Comparison of ENCODE assay signal across 1 cellular context in the genomic region with DNA sequence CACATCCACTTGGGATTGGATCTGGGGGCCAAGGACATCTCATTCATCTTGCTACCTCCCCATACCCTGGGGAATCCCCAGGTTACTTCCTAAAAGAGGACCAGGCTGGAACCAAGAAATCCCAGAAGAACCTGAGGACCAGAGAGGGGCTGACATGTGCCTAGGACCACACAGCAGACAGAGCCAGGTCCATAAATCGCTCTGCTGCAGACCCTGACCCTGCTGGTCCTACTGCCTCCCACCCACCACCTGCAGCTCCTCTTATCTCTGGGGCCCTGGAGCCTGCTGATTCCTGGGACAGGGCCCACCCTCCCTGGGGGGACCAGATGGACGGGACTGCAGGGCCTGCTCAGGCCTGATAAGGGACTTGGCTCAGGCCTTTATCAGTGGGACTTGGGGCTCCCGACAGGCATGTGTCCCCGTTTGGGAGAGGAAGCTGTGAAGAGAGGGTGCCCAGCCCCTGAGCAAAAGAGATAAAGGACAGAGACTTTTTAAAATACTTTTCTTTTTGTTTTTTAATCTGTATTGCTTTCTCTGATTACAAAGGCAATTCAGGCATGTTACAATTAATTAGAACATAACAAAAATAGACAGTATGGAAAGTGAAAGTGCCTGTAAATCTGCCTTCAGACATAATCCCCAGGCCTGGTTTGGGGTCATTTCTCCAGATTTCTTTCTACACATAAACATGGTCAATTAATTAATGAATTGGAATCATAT.
TF ChIP-seq lines count a peak whose summit lies in the region.

No MANE protein-coding gene starts in this region.

TF ChIP-seq in K562, 482 proteins besides CTCF, POLR2A, EP300 and RAD21 (continued from another document and continues in another):
- TF ChIP-seq, protein P1, sequence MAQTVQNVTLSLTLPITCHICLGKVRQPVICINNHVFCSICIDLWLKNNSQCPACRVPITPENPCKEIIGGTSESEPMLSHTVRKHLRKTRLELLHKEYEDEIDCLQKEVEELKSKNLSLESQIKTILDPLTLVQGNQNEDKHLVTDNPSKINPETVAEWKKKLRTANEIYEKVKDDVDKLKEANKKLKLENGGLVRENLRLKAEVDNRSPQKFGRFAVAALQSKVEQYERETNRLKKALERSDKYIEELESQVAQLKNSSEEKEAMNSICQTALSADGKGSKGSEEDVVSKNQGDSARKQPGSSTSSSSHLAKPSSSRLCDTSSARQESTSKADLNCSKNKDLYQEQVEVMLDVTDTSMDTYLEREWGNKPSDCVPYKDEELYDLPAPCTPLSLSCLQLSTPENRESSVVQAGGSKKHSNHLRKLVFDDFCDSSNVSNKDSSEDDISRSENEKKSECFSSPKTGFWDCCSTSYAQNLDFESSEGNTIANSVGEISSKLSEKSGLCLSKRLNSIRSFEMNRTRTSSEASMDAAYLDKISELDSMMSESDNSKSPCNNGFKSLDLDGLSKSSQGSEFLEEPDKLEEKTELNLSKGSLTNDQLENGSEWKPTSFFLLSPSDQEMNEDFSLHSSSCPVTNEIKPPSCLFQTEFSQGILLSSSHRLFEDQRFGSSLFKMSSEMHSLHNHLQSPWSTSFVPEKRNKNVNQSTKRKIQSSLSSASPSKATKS (CRISPR knock-in tag; IDR thresholded peaks at IDR 0.05) = peak; percentile 73; the same call in 1 of the 2 replicates
- TF ChIP-seq, protein P2, sequence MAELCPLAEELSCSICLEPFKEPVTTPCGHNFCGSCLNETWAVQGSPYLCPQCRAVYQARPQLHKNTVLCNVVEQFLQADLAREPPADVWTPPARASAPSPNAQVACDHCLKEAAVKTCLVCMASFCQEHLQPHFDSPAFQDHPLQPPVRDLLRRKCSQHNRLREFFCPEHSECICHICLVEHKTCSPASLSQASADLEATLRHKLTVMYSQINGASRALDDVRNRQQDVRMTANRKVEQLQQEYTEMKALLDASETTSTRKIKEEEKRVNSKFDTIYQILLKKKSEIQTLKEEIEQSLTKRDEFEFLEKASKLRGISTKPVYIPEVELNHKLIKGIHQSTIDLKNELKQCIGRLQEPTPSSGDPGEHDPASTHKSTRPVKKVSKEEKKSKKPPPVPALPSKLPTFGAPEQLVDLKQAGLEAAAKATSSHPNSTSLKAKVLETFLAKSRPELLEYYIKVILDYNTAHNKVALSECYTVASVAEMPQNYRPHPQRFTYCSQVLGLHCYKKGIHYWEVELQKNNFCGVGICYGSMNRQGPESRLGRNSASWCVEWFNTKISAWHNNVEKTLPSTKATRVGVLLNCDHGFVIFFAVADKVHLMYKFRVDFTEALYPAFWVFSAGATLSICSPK (IDR thresholded peaks at IDR 0.05; ENCODE audit: borderline replicate concordance) = no peak
- TF ChIP-seq CBFA2T3 (IDR thresholded peaks at IDR 0.05) = peak; percentile 100
- TF ChIP-seq ZNF75A (CRISPR knock-in tag; IDR thresholded peaks at IDR 0.05) = peak; percentile 86
- no peak for TF ChIP-seq FOXJ3 (CRISPR knock-in tag; IDR thresholded peaks at IDR 0.05)
- no peak for TF ChIP-seq SMARCB1 (IDR thresholded peaks at IDR 0.05; ENCODE audit: insufficient read length, low read depth)
- peak; percentile 73; the same call in 1 of the 2 replicates for TF ChIP-seq ZNF586 (CRISPR knock-in tag; conservative IDR thresholded peaks at IDR 0.05)
- peak; percentile 98 for TF ChIP-seq NBN (IDR thresholded peaks at IDR 0.05; ENCODE audit: low read depth)
- TF ChIP-seq BRF1 (IDR thresholded peaks at IDR 0.05; ENCODE audit: borderline replicate concordance, extremely low read depth, insufficient read length) = no peak
- no peak for TF ChIP-seq HNRNPL (IDR thresholded peaks at IDR 0.05; ENCODE audit: low read depth, low read length)
- TF ChIP-seq HNRNPUL1 (IDR thresholded peaks at IDR 0.05; ENCODE audit: low read length) = no peak
- TF ChIP-seq RUNX1 (IDR thresholded peaks at IDR 0.05; ENCODE audit: low read depth) = peak; percentile 100
- TF ChIP-seq ETV5 (CRISPR knock-in tag; IDR thresholded peaks at IDR 0.05; ENCODE audit: low read depth) = peak; percentile 95
- peak; percentile 100 for TF ChIP-seq NFIC (IDR thresholded peaks at IDR 0.05)
- TF ChIP-seq ZNF24 (IDR thresholded peaks at IDR 0.05) = peak; percentile 95
- TF ChIP-seq SMC3 (conservative IDR thresholded peaks at IDR 0.05; ENCODE audit: insufficient read depth, low read depth, low read length) = peak; percentile 43; the same call in 1 of the 2 replicates
- TF ChIP-seq RB1 (IDR thresholded peaks at IDR 0.05; ENCODE audit: low read depth) = peak; percentile 94
- peak; percentile 98 for TF ChIP-seq ZBED1 (IDR thresholded peaks at IDR 0.05)
- TF ChIP-seq PHF20 (IDR thresholded peaks at IDR 0.05; ENCODE audit: partially characterized antibody) = peak; percentile 69
- TF ChIP-seq MTA1 (IDR thresholded peaks at IDR 0.05; ENCODE audit: borderline replicate concordance) = peak; percentile 96
- TF ChIP-seq ZNF77 (CRISPR knock-in tag; IDR thresholded peaks at IDR 0.05) = no peak
- peak; percentile 78 for TF ChIP-seq ZNF707 (CRISPR knock-in tag; conservative IDR thresholded peaks at IDR 0.05)
- TF ChIP-seq, protein P3, sequence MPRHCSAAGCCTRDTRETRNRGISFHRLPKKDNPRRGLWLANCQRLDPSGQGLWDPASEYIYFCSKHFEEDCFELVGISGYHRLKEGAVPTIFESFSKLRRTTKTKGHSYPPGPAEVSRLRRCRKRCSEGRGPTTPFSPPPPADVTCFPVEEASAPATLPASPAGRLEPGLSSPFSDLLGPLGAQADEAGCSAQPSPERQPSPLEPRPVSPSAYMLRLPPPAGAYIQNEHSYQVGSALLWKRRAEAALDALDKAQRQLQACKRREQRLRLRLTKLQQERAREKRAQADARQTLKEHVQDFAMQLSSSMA (CRISPR knock-in tag; IDR thresholded peaks at IDR 0.05) = peak; percentile 43; the same call in 1 of the 2 replicates
- peak; percentile 98 to 100 for TF ChIP-seq ARNT (IDR thresholded peaks at IDR 0.05)
- TF ChIP-seq, protein P4, sequence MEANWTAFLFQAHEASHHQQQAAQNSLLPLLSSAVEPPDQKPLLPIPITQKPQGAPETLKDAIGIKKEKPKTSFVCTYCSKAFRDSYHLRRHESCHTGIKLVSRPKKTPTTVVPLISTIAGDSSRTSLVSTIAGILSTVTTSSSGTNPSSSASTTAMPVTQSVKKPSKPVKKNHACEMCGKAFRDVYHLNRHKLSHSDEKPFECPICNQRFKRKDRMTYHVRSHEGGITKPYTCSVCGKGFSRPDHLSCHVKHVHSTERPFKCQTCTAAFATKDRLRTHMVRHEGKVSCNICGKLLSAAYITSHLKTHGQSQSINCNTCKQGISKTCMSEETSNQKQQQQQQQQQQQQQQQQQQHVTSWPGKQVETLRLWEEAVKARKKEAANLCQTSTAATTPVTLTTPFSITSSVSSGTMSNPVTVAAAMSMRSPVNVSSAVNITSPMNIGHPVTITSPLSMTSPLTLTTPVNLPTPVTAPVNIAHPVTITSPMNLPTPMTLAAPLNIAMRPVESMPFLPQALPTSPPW (CRISPR knock-in tag; IDR thresholded peaks at IDR 0.05) = peak; percentile 99
- TF ChIP-seq, protein P5, sequence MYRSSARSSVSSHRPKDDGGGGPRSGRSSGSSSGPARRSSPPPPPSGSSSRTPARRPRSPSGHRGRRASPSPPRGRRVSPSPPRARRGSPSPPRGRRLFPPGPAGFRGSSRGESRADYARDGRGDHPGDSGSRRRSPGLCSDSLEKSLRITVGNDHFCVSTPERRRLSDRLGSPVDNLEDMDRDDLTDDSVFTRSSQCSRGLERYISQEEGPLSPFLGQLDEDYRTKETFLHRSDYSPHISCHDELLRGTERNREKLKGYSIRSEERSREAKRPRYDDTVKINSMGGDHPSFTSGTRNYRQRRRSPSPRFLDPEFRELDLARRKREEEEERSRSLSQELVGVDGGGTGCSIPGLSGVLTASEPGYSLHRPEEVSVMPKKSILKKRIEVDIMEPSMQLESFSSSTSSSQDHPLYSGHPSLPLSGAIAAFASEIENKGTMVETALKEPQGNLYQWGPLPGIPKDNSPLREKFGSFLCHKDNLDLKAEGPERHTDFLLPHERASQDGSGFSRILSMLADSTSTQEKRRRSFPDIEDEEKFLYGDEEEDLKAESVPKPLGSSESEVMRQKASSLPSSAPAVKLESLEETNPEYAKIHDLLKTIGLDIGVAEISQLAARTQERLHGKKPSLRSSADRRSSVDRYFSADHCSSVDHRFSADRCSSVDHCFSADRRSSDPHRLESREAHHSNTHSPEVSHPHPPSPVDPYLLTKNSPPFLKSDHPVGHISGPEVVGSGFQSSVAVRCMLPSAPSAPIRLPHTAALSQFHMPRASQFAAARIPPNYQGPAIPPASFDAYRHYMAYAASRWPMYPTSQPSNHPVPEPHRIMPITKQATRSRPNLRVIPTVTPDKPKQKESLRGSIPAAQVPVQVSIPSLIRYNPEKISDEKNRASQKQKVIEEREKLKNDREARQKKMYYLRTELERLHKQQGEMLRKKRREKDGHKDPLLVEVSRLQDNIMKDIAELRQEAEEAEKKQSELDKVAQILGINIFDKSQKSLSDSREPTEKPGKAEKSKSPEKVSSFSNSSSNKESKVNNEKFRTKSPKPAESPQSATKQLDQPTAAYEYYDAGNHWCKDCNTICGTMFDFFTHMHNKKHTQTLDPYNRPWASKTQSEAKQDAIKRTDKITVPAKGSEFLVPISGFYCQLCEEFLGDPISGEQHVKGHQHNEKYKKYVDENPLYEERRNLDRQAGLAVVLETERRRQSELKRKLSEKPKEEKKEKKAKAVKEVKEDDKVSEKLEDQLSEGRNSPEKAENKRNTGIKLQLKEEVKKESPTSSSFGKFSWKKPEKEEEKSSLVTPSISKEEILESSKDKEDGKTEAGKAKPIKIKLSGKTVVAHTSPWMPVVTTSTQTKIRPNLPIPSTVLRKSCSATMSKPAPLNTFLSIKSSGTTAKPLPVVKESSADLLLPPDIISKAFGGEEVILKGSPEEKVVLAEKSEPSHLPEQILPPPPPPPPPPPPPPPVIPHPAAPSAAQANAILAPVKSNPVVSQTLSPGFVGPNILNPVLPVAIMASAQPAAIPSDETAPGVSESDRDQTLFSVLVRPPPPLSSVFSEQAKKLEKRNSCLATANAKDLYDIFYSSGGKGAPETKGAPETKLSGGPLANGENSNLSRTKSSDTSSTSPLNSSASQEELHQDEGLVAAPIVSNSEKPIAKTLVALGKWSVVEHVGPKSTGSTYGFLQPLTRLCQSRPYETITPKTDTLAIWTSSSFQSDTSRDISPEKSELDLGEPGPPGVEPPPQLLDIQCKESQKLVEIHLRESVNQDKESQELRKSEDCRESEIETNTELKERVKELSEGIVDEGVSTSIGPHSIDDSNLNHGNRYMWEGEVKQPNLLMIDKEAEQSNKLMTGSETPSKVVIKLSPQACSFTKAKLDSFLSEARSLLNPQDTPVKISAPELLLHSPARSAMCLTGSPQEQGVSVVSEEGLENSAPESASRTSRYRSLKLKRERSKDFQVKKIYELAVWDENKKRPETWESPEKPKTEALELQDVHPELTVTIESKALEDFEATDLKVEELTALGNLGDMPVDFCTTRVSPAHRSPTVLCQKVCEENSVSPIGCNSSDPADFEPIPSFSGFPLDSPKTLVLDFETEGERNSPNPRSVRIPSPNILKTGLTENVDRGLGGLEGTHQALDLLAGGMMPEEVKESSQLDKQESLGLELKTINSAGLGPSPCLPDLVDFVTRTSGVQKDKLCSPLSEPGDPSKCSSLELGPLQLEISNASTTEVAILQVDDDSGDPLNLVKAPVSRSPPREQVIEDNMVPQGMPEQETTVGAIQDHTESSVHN (IDR thresholded peaks at IDR 0.05; ENCODE audit: borderline replicate concordance in 1 of 2, low read depth in 1 of 2) = peak in 1 of 2 experiments; percentile 86; a peak in 2 of 4 replicates
- TF ChIP-seq ZNF668 (CRISPR knock-in tag; IDR thresholded peaks at IDR 0.05) = peak; percentile 95
- peak; percentile 92 for TF ChIP-seq L3MBTL2 (IDR thresholded peaks at IDR 0.05)
- peak; percentile 98 for TF ChIP-seq SMAD1 (IDR thresholded peaks at IDR 0.05; ENCODE audit: low read depth, low read length, partially characterized antibody)
- TF ChIP-seq HDAC3 (IDR thresholded peaks at IDR 0.05; ENCODE audit: borderline replicate concordance, partially characterized antibody) = peak; percentile 100
- TF ChIP-seq ZBTB17 (CRISPR knock-in tag; IDR thresholded peaks at IDR 0.05) = peak; percentile 96
- no peak for TF ChIP-seq ATF1 (CRISPR knock-in tag; IDR thresholded peaks at IDR 0.05)
- TF ChIP-seq ATF1 (tag; IDR thresholded peaks at IDR 0.05) = peak; percentile 79
- TF ChIP-seq, protein P6, sequence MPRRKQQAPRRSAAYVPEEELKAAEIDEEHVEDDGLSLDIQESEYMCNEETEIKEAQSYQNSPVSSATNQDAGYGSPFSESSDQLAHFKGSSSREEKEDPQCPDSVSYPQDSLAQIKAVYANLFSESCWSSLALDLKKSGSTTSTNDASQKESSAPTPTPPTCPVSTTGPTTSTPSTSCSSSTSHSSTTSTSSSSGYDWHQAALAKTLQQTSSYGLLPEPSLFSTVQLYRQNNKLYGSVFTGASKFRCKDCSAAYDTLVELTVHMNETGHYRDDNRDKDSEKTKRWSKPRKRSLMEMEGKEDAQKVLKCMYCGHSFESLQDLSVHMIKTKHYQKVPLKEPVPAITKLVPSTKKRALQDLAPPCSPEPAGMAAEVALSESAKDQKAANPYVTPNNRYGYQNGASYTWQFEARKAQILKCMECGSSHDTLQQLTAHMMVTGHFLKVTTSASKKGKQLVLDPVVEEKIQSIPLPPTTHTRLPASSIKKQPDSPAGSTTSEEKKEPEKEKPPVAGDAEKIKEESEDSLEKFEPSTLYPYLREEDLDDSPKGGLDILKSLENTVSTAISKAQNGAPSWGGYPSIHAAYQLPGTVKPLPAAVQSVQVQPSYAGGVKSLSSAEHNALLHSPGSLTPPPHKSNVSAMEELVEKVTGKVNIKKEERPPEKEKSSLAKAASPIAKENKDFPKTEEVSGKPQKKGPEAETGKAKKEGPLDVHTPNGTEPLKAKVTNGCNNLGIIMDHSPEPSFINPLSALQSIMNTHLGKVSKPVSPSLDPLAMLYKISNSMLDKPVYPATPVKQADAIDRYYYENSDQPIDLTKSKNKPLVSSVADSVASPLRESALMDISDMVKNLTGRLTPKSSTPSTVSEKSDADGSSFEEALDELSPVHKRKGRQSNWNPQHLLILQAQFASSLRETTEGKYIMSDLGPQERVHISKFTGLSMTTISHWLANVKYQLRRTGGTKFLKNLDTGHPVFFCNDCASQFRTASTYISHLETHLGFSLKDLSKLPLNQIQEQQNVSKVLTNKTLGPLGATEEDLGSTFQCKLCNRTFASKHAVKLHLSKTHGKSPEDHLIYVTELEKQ (CRISPR knock-in tag; IDR thresholded peaks at IDR 0.05) = peak; percentile 88
- TF ChIP-seq, protein P7, sequence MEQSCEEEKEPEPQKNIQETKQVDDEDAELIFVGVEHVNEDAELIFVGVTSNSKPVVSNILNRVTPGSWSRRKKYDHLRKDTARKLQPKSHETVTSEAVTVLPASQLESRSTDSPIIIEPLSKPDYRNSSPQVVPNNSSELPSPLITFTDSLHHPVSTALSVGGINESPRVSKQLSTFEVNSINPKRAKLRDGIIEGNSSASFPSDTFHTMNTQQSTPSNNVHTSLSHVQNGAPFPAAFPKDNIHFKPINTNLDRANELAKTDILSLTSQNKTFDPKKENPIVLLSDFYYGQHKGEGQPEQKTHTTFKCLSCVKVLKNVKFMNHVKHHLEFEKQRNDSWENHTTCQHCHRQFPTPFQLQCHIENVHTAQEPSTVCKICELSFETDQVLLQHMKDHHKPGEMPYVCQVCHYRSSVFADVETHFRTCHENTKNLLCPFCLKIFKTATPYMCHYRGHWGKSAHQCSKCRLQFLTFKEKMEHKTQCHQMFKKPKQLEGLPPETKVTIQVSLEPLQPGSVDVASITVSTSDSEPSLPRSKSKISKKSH (CRISPR knock-in tag; IDR thresholded peaks at IDR 0.05) = no peak
- TF ChIP-seq ATF7 (IDR thresholded peaks at IDR 0.05) = peak; percentile 93
- TF ChIP-seq PHF8 (IDR thresholded peaks at IDR 0.05; ENCODE audit: borderline replicate concordance, low read length) = no peak
- TF ChIP-seq ILK (tag; IDR thresholded peaks at IDR 0.05; ENCODE audit: borderline replicate concordance, low read depth) = no peak
